Comparison of ENCODE assay signal across 34 cellular contexts in the genomic region with DNA sequence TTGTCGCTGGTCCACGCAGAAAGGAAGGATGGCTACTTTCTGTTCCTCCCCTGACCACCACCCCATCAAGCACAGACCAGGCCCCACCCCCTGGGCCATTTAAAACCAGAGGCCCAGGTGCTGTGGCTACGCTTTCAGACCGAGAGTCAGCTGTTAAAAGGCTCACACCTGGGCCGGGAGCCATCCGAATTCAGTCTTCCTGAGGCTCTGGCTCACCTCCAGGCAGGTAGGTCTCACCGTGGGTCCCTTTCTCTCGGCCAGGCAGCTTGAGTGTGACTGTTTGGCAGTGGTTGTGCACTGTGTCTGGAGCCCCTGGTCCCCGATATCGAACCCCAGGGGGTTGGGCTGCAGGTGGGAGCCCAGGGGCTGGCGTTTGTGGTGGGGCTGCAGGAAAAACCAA. TPM values are rescaled to one million over a fixed set of nuclear protein-coding genes. Genes with fewer than 3 reads are reported as not detected.
"Had no signal": no experiment of that assay in that cellular context is flagged by ENCODE, and none has a peak within 500 bp of the region (broad histone marks: within the 10 kb centered on the region; RNA-seq: fewer than 3 reads in every experiment).

No MANE protein-coding gene starts in this region.

- H3K27me3 ChIP-seq: neural progenitor cell, ovary, right atrium auricular region, right lobe of liver, testis, thyroid gland, upper lobe of left lung, vagina had no signal

- DNase-seq: hypothalamus; immature natural killer cell; left ventricle myocardium inferior; mesendoderm; naive B cell; natural killer cell; nephron progenitor cell; ovary; right lobe of liver; stimulated activated CD4-positive, alpha-beta T cell treated with anti-CD3 and anti-CD28 coated beads, Interleukin-12 subunit alpha, Interleukin-12 subunit beta, amount 100 ng/mL, for 4 hours; stimulated activated CD4-positive, alpha-beta T cell treated with anti-CD3 and anti-CD28 coated beads, Interleukin-15, amount 100 ng/mL, for 24 hours; stimulated activated CD4-positive, alpha-beta T cell treated with anti-CD3 and anti-CD28 coated beads, Interleukin-2, amount 100 ng/mL, for 24 hours; stimulated activated CD4-positive, alpha-beta T cell treated with anti-CD3 and anti-CD28 coated beads, Interleukin-4, amount 100 ng/mL, for 1 hour; stimulated activated naive B cell treated with anti-CD40 and anti-IgM and Interleukin-4, amounts not matched to agents 10 μg/mL and 1 μg/mL and 100 μg/mL, for 72 hours; stimulated activated naive CD8-positive, alpha-beta T cell treated with anti-CD3 and anti-CD28 coated beads, Interleukin-15, Interleukin-2, amounts not matched to agents 100 U/mL and 50 U/mL, for 24 hours; stomach; testis; thyroid gland; transverse colon had no signal

- H3K4me1 ChIP-seq: left ventricle myocardium inferior, right atrium auricular region, right lobe of liver, stomach, testis, thyroid gland, upper lobe of left lung, vagina had no signal

- H3K9me3 ChIP-seq: testis, thyroid gland had no signal

- H3K4me1 Mint-ChIP-seq: immature natural killer cell; mesothelial cell of epicardium; natural killer cell; nephron progenitor cell; stimulated activated naive B cell treated with anti-CD40 and anti-IgM and Interleukin-4, amounts not matched to agents 10 μg/mL and 1 μg/mL and 100 μg/mL, for 72 hours had no signal

- H3K36me3 Mint-ChIP-seq: mesothelial cell of epicardium, natural killer cell had no signal

- H3K27ac Mint-ChIP-seq: immature natural killer cell; mesothelial cell of epicardium; naive B cell; natural killer cell; nephron progenitor cell; neural progenitor cell; progenitor cell of endocrine pancreas; stimulated activated naive B cell treated with anti-CD40 and anti-IgM and Interleukin-4, amounts not matched to agents 10 μg/mL and 1 μg/mL and 100 μg/mL, for 72 hours had no signal

- ATAC-seq: natural killer cell; right lobe of liver; stimulated activated naive B cell treated with anti-CD40 and anti-IgM and Interleukin-4, amounts not matched to agents 10 μg/mL and 1 μg/mL and 100 μg/mL, for 72 hours; stimulated activated naive CD8-positive, alpha-beta T cell treated with anti-CD3 and anti-CD28 coated beads, Interleukin-15, Interleukin-2, amounts not matched to agents 100 U/mL and 50 U/mL, for 24 hours had no signal

- H3K36me3 ChIP-seq: left ventricle myocardium inferior, neural progenitor cell, ovary, right atrium auricular region, right lobe of liver, stomach, thyroid gland, transverse colon, upper lobe of left lung, vagina had no signal

- H3K27ac ChIP-seq: left ventricle myocardium inferior, neural progenitor cell, ovary, right atrium auricular region, right lobe of liver, stomach, testis, thyroid gland, transverse colon, upper lobe of left lung, vagina had no signal

- H3K4me3 ChIP-seq: left ventricle myocardium inferior, lung, neural progenitor cell, ovary, right atrium auricular region, right lobe of liver, smooth muscle cell, stomach, testis, thyroid gland, transverse colon, upper lobe of left lung, vagina had no signal

- H3K4me3 Mint-ChIP-seq: immature natural killer cell; mesothelial cell of epicardium; naive B cell; natural killer cell; nephron progenitor cell; neural progenitor cell; stimulated activated naive B cell treated with anti-CD40 and anti-IgM and Interleukin-4, amounts not matched to agents 10 μg/mL and 1 μg/mL and 100 μg/mL, for 72 hours had no signal

RNA-seq across cellular contexts. Expression of a gene that starts 7.2 kb away (rescaled TPM):
- total RNA-seq: left ventricle myocardium inferior, lower leg skin, lung, mesothelial cell of epicardium, mononuclear cell, natural killer cell, omental fat pad, ovary, progenitor cell of endocrine pancreas, pulmonary artery endothelial cell, renal cortical epithelial cell, right atrium auricular region, right lobe of liver, skeletal muscle tissue, stomach, thyroid gland, transverse colon, upper lobe of left lung, urinary bladder, vagina had no signal
- polyA plus RNA-seq: immature natural killer cell, lung, smooth muscle cell, stomach, urinary bladder had no signal
